ENCODE assay signal across 8 cellular contexts in the genomic region with DNA sequence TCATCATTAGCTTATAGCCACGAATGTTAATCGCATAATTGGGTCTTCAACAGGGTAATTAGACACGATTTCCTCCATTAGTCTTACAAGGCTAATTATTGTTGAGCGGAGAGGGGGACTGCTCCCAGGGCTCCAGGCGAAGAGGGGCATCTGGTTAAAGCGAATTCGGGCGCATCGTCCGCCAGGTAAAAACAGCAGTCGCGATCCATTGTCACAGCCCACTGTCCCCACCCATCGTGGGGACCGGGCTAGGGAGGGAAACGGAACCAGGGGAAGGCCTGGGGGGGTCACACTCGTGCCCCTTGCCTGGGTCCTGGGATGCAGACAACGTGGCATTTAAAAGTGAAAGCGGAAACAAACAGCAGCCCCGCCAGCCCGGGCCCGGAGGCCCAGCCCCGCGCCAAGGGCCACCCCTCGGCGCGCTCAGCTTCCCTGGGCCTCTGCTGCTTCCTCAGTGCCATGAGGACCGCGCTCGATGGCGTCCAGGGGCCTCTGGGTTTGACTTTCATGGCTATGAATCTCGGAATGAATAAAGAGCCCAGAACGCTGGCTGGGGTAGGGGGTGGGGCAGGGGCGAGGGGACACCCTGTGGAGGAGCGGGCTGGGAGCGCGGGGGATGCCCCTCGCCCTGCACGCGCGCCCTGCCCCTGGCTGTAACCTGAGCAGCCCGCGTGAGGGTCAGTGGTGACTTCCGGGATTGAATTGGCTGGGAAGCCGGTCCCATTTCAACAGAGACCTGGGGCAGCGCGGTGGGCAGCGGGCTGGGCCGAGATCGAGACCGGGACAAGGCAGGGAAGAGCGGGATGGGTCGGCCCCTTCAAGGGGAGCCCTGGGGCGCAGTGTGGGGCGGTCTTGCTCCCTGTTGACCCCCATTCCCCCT.
A peak's percentile ranks its signal among the peaks of the same experiment; 100 is the strongest.
DNase-seq lines count a peak whose midpoint lies in the region; ATAC-seq and TF ChIP-seq lines count a peak whose summit lies in the region.

No MANE protein-coding gene starts in this region.

- peaks cover 0 to 5% (median 0%) of the 10 kb centered on the region in 8 donors for H3K9me3 Mint-ChIP-seq in CD4-positive, alpha-beta memory T cell

- POLR2A ChIA-PET in CD4-positive, alpha-beta memory T cell (lab: Charles Lee; ENCODE audit: partially characterized antibody): interaction anchor here (0.6 to 3.0 kb wide), 10 partner anchors 12 to 415 kb away, joined by 3 to 38 read pairs (median 4); a partner anchor contains a TSS

- no peaks in the 10 kb centered on the region for H3K9me3 ChIP-seq in CD4-positive, alpha-beta memory T cell (ENCODE audit: control insufficient read depth in 1 of 2, low read length in 2 of 2)

- intact Hi-C loops in CD4-positive, alpha-beta memory T cell (cut with micrococcal nuclease): loop anchor here (1.0 to 5.0 kb wide), 3 partner anchors 30 to 263 kb away; a partner anchor contains a TSS

- TF ChIP-seq CTCF in coronary artery (IDR thresholded peaks at IDR 0.05): no peak

- CTCF ChIA-PET in CD4-positive, alpha-beta memory T cell (lab: Charles Lee; ENCODE audit: partially characterized antibody): interaction anchor here (1.0 to 2.0 kb wide), 7 partner anchors 9 to 101 kb away, joined by 3 to 8 read pairs (median 4); a partner anchor contains a TSS

- H3K27ac ChIP-seq in CD4-positive, alpha-beta memory T cell (ENCODE audit: low read depth, low read length): peak overlapping the region; percentile 68
- peak overlapping the region; percentile 85 to 87 for H3K27ac ChIP-seq in coronary artery

- peak; percentile 54 to 74 (median 69) for DNase-seq in CD4-positive, alpha-beta memory T cell
- peak; percentile 49 for DNase-seq in LoVo (ENCODE audit: low spot score)
- peak; percentile 46 for DNase-seq in activated CD4-positive, alpha-beta T cell treated with anti-CD3 and anti-CD28 coated beads for 1 hour
- peak; percentile 82 for DNase-seq in coronary artery (ENCODE audit: low spot score)
- peak; percentile 63 for DNase-seq in left lobe of liver (ENCODE audit: low spot score)
- peak; percentile 43 to 51 for DNase-seq in stimulated activated CD4-positive, alpha-beta T cell treated with anti-CD3 and anti-CD28 coated beads, Interleukin-2, amount 100 ng/mL, for 48 hours

- H3K4me1 ChIP-seq in CD4-positive, alpha-beta memory T cell (ENCODE audit: insufficient read depth, low read length): peaks cover 16% of the 10 kb centered on the region

- H3K27ac Mint-ChIP-seq in CD4-positive, alpha-beta memory T cell: peak overlapping the region; percentile 87 to 99 (median 98)

- no peaks in the 10 kb centered on the region for H3K36me3 ChIP-seq in CD4-positive, alpha-beta memory T cell (ENCODE audit: insufficient read depth, low read length)

- H3K27me3 ChIP-seq in CD4-positive, alpha-beta memory T cell (ENCODE audit: insufficient read depth, low read length): no peaks in the 10 kb centered on the region

- ATAC-seq in GM19438 (IDR thresholded peaks at IDR 0.05; ENCODE audit: low read depth, unreplicated experiment): peak; percentile 55
- ATAC-seq in left lobe of liver: peak; percentile 86
- ATAC-seq in GM19328 (IDR thresholded peaks at IDR 0.05; ENCODE audit: unreplicated experiment): no peak

- H3K4me1 Mint-ChIP-seq in CD4-positive, alpha-beta memory T cell: peaks cover 15 to 37% (median 16%) of the 10 kb centered on the region in 4 donors

- H3K4me3 Mint-ChIP-seq in CD4-positive, alpha-beta memory T cell: peak overlapping the region; percentile 95 to 100 (median 99)

- H3K36me3 Mint-ChIP-seq in CD4-positive, alpha-beta memory T cell: peaks cover 3 to 8% of the 10 kb centered on the region in 2 donors

- peak overlapping the region; percentile 83 to 85 for H3K4me3 ChIP-seq in CD4-positive, alpha-beta memory T cell (ENCODE audit: low read length in 2 of 2)
- peak overlapping the region; percentile 86 for H3K4me3 ChIP-seq in coronary artery

- no peaks in the 10 kb centered on the region for H3K27me3 Mint-ChIP-seq in CD4-positive, alpha-beta memory T cell
